1 cellular context compared by ENCODE assay signal in the genomic region with DNA sequence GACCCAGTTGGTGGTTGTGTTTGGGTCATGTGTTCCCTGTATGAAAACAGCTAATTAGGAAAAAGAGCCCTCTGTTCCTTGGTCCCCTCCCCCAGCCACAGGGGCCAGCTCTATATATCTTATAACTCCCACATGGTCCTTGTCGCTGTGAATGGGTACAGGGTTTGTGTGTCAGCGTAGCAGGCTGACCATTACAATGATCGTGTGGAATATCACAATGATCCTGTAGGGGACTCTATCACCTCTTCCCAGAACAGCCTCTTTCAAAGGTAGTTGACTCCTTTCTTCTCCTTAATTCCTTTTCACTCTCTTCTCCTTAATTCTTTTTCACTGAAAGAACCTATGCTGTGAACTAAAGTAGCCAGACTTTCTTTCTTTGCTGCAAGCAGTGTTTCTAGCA.
TF ChIP-seq lines count a peak whose summit lies in the region.

No MANE protein-coding gene starts in this region.

TF ChIP-seq in GM23338, 12 proteins besides CTCF, POLR2A, EP300 and RAD21:
- TF ChIP-seq, protein P1, sequence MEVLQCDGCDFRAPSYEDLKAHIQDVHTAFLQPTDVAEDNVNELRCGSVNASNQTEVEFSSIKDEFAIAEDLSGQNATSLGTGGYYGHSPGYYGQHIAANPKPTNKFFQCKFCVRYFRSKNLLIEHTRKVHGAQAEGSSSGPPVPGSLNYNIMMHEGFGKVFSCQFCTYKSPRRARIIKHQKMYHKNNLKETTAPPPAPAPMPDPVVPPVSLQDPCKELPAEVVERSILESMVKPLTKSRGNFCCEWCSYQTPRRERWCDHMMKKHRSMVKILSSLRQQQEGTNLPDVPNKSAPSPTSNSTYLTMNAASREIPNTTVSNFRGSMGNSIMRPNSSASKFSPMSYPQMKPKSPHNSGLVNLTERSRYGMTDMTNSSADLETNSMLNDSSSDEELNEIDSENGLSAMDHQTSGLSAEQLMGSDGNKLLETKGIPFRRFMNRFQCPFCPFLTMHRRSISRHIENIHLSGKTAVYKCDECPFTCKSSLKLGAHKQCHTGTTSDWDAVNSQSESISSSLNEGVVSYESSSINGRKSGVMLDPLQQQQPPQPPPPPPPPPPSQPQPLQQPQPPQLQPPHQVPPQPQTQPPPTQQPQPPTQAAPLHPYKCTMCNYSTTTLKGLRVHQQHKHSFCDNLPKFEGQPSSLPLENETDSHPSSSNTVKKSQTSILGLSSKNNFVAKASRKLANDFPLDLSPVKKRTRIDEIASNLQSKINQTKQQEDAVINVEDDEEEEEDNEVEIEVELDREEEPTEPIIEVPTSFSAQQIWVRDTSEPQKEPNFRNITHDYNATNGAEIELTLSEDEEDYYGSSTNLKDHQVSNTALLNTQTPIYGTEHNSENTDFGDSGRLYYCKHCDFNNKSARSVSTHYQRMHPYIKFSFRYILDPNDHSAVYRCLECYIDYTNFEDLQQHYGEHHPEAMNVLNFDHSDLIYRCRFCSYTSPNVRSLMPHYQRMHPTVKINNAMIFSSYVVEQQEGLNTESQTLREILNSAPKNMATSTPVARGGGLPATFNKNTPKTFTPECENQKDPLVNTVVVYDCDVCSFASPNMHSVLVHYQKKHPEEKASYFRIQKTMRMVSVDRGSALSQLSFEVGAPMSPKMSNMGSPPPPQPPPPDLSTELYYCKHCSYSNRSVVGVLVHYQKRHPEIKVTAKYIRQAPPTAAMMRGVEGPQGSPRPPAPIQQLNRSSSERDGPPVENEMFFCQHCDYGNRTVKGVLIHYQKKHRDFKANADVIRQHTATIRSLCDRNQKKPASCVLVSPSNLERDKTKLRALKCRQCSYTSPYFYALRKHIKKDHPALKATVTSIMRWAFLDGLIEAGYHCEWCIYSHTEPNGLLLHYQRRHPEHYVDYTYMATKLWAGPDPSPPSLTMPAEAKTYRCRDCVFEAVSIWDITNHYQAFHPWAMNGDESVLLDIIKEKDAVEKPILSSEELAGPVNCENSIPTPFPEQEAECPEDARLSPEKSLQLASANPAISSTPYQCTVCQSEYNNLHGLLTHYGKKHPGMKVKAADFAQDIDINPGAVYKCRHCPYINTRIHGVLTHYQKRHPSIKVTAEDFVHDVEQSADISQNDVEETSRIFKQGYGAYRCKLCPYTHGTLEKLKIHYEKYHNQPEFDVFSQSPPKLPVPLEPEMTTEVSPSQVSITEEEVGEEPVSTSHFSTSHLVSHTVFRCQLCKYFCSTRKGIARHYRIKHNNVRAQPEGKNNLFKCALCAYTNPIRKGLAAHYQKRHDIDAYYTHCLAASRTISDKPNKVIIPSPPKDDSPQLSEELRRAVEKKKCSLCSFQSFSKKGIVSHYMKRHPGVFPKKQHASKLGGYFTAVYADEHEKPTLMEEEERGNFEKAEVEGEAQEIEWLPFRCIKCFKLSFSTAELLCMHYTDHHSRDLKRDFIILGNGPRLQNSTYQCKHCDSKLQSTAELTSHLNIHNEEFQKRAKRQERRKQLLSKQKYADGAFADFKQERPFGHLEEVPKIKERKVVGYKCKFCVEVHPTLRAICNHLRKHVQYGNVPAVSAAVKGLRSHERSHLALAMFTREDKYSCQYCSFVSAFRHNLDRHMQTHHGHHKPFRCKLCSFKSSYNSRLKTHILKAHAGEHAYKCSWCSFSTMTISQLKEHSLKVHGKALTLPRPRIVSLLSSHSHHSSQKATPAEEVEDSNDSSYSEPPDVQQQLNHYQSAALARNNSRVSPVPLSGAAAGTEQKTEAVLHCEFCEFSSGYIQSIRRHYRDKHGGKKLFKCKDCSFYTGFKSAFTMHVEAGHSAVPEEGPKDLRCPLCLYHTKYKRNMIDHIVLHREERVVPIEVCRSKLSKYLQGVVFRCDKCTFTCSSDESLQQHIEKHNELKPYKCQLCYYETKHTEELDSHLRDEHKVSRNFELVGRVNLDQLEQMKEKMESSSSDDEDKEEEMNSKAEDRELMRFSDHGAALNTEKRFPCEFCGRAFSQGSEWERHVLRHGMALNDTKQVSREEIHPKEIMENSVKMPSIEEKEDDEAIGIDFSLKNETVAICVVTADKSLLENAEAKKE (CRISPR knock-in tag; IDR thresholded peaks at IDR 0.05), result no peak
- no peak for TF ChIP-seq ETS1 (IDR thresholded peaks at IDR 0.05)
- TF ChIP-seq ZNF114 (CRISPR knock-in tag; IDR thresholded peaks at IDR 0.05), result no peak
- TF ChIP-seq NANOG (IDR thresholded peaks at IDR 0.05; ENCODE audit: borderline replicate concordance), result no peak
- TF ChIP-seq ZNF331 (CRISPR knock-in tag; IDR thresholded peaks at IDR 0.05; ENCODE audit: low read depth), result no peak
- TF ChIP-seq EZH2phosphoT487 (IDR thresholded peaks at IDR 0.05; ENCODE audit: unreplicated experiment), result no peak
- no peak for TF ChIP-seq STAT1 (IDR thresholded peaks at IDR 0.05; ENCODE audit: unreplicated experiment)
- TF ChIP-seq CREB1 (CRISPR knock-in tag; IDR thresholded peaks at IDR 0.05; ENCODE audit: low read depth), result no peak
- no peak for TF ChIP-seq POLR2AphosphoS5 (IDR thresholded peaks at IDR 0.05; ENCODE audit: low read depth)
- TF ChIP-seq EZH2 (IDR thresholded peaks at IDR 0.05; ENCODE audit: low read depth, unreplicated experiment), result no peak
- no peak for TF ChIP-seq JUNB (IDR thresholded peaks at IDR 0.05; ENCODE audit: unreplicated experiment)
